Comparison of ENCODE assay signal across 8 cellular contexts in genomic region chr12:111444314-111444705, GRCh38. TPM values are rescaled to one million over a fixed set of nuclear protein-coding genes. Genes with fewer than 3 reads are reported as not detected.
A peak's percentile ranks its signal among the peaks of the same experiment; 100 is the strongest.
DNase-seq lines count a peak whose midpoint lies in the region; ATAC-seq, FAIRE-seq and TF ChIP-seq lines count a peak whose summit lies in the region.

No MANE protein-coding gene starts in this region.

- TF ChIP-seq CTCF in endothelial cell (IDR thresholded peaks at IDR 0.05; ENCODE audit: unreplicated experiment): no peak

- peak overlapping the region; percentile 8 for H3K27ac ChIP-seq in substantia nigra (ENCODE audit: low read depth, low read length, poor library complexity, severe bottlenecking)

- peaks cover 46% of the 10 kb centered on the region for H3K36me3 Mint-ChIP-seq in endothelial cell (ENCODE audit: low read depth, unreplicated experiment)

- H3K27ac Mint-ChIP-seq in endothelial cell (ENCODE audit: unreplicated experiment): peak overlapping the region; percentile 78

- H3K9me3 Mint-ChIP-seq in endothelial cell (ENCODE audit: unreplicated experiment): no peaks in the 10 kb centered on the region

- ATAC-seq in GM21576 (IDR thresholded peaks at IDR 0.05; ENCODE audit: unreplicated experiment): peak; percentile 39

- TF ChIP-seq POLR2A in GM12891 (IDR thresholded peaks at IDR 0.05; ENCODE audit: low read depth, low read length): no peak

- H3K27me3 Mint-ChIP-seq in endothelial cell (ENCODE audit: unreplicated experiment): peaks cover 40% of the 10 kb centered on the region

- no peak for FAIRE-seq in GM12891 (lab: Jason Lieb, UNC)

- H3K4me3 Mint-ChIP-seq in endothelial cell (ENCODE audit: unreplicated experiment): peak overlapping the region; percentile 73

- no peak for DNase-seq in GM12891 (ENCODE audit: insufficient read length, low spot score)
- DNase-seq in LHCN-M2 (ENCODE audit: low read depth): peak; percentile 92
- DNase-seq in endothelial cell (ENCODE audit: low spot score): no peak
- no peak for DNase-seq in substantia nigra (lab: John Stamatoyannopoulos, UW)
- DNase-seq in NCI-H146 treated with DMSO at 0.1 percent for 48 hours (lab: John Stamatoyannopoulos, UW; ENCODE audit: unreplicated experiment): no peak
- DNase-seq in NCI-H510A treated with DMSO at 0.1 percent for 48 hours (lab: John Stamatoyannopoulos, UW): no peak
- no peak for DNase-seq in NCI-H1930 (lab: John Stamatoyannopoulos, UW)

- peaks cover 82% of the 10 kb centered on the region for H3K4me1 Mint-ChIP-seq in endothelial cell (ENCODE audit: unreplicated experiment)

TF ChIP-seq in GM12891, 5 proteins besides CTCF, POLR2A, EP300 and RAD21:
- TF ChIP-seq SPI1 (IDR thresholded peaks at IDR 0.05; ENCODE audit: low read depth, low read length) (0 out of 2 replicates have a peak, but pooled peaks have one; percentile 17), TAF1 (IDR thresholded peaks at IDR 0.05; ENCODE audit: low read depth, low read length) (no peak), POLR2AphosphoS5 (IDR thresholded peaks at IDR 0.05; ENCODE audit: low read depth, low read length) (peak; percentile 67), PAX5 (IDR thresholded peaks at IDR 0.05; ENCODE audit: insufficient read depth, low read length, severe bottlenecking) (peak; percentile 85), POU2F2 (IDR thresholded peaks at IDR 0.05; ENCODE audit: low read depth, low read length) (peak; percentile 75)

RNA-seq across cellular contexts. Expression of gene SH2B3, which starts 38.6 kb away (rescaled TPM):
- polyA plus RNA-seq in GM12891 (2012; ENCODE audit: low read depth, missing spikeins): 16.7 TPM
- 120 and 124 TPM in 2 replicates for total RNA-seq in LHCN-M2 (2014; rRNA removed)
- polyA plus RNA-seq in LHCN-M2 (2012): 25.1 TPM
- total RNA-seq in endothelial cell (ENCODE audit: unreplicated experiment): 93.7 TPM
